In genomic region chr10:80160361-80161128, GRCh38 we compare ENCODE assay signal across 1 cellular context.
TF ChIP-seq lines count a peak whose summit lies in the region.

No MANE protein-coding gene starts in this region.

TF ChIP-seq in GM23338, 12 proteins besides CTCF, POLR2A, EP300 and RAD21 (continued from another document):
- TF ChIP-seq, protein P1, sequence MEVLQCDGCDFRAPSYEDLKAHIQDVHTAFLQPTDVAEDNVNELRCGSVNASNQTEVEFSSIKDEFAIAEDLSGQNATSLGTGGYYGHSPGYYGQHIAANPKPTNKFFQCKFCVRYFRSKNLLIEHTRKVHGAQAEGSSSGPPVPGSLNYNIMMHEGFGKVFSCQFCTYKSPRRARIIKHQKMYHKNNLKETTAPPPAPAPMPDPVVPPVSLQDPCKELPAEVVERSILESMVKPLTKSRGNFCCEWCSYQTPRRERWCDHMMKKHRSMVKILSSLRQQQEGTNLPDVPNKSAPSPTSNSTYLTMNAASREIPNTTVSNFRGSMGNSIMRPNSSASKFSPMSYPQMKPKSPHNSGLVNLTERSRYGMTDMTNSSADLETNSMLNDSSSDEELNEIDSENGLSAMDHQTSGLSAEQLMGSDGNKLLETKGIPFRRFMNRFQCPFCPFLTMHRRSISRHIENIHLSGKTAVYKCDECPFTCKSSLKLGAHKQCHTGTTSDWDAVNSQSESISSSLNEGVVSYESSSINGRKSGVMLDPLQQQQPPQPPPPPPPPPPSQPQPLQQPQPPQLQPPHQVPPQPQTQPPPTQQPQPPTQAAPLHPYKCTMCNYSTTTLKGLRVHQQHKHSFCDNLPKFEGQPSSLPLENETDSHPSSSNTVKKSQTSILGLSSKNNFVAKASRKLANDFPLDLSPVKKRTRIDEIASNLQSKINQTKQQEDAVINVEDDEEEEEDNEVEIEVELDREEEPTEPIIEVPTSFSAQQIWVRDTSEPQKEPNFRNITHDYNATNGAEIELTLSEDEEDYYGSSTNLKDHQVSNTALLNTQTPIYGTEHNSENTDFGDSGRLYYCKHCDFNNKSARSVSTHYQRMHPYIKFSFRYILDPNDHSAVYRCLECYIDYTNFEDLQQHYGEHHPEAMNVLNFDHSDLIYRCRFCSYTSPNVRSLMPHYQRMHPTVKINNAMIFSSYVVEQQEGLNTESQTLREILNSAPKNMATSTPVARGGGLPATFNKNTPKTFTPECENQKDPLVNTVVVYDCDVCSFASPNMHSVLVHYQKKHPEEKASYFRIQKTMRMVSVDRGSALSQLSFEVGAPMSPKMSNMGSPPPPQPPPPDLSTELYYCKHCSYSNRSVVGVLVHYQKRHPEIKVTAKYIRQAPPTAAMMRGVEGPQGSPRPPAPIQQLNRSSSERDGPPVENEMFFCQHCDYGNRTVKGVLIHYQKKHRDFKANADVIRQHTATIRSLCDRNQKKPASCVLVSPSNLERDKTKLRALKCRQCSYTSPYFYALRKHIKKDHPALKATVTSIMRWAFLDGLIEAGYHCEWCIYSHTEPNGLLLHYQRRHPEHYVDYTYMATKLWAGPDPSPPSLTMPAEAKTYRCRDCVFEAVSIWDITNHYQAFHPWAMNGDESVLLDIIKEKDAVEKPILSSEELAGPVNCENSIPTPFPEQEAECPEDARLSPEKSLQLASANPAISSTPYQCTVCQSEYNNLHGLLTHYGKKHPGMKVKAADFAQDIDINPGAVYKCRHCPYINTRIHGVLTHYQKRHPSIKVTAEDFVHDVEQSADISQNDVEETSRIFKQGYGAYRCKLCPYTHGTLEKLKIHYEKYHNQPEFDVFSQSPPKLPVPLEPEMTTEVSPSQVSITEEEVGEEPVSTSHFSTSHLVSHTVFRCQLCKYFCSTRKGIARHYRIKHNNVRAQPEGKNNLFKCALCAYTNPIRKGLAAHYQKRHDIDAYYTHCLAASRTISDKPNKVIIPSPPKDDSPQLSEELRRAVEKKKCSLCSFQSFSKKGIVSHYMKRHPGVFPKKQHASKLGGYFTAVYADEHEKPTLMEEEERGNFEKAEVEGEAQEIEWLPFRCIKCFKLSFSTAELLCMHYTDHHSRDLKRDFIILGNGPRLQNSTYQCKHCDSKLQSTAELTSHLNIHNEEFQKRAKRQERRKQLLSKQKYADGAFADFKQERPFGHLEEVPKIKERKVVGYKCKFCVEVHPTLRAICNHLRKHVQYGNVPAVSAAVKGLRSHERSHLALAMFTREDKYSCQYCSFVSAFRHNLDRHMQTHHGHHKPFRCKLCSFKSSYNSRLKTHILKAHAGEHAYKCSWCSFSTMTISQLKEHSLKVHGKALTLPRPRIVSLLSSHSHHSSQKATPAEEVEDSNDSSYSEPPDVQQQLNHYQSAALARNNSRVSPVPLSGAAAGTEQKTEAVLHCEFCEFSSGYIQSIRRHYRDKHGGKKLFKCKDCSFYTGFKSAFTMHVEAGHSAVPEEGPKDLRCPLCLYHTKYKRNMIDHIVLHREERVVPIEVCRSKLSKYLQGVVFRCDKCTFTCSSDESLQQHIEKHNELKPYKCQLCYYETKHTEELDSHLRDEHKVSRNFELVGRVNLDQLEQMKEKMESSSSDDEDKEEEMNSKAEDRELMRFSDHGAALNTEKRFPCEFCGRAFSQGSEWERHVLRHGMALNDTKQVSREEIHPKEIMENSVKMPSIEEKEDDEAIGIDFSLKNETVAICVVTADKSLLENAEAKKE (CRISPR knock-in tag; IDR thresholded peaks at IDR 0.05), result no peak
- TF ChIP-seq ETS1 (IDR thresholded peaks at IDR 0.05), result no peak
- TF ChIP-seq ZNF114 (CRISPR knock-in tag; IDR thresholded peaks at IDR 0.05), result no peak
- TF ChIP-seq EZH2phosphoT487 (IDR thresholded peaks at IDR 0.05; ENCODE audit: unreplicated experiment), result no peak
- no peak for TF ChIP-seq NANOG (IDR thresholded peaks at IDR 0.05; ENCODE audit: borderline replicate concordance)
